ENCODE assay signal across 1 cellular context in genomic region chrX:136047001-136047642, GRCh38.
TF ChIP-seq lines count a peak whose summit lies in the region.

No MANE protein-coding gene starts in this region.

TF ChIP-seq in HEK293, 187 proteins besides CTCF, POLR2A, EP300 and RAD21 (continued from another document):
- TF ChIP-seq ZSCAN30 (tag by site-specific recombination; IDR thresholded peaks at IDR 0.05) (peak; percentile 25; the same call in 1 of the 2 replicates), ZNF202 (tag by site-specific recombination; IDR thresholded peaks at IDR 0.05; ENCODE audit: borderline replicate concordance) (no peak), ZNF10 (tag by site-specific recombination; IDR thresholded peaks at IDR 0.05) (peak; percentile 65), ZNF561 (tag by site-specific recombination; IDR thresholded peaks at IDR 0.05; ENCODE audit: borderline replicate concordance) (peak; percentile 17; the same call in 1 of the 2 replicates), IKZF3 (tag by site-specific recombination; IDR thresholded peaks at IDR 0.05) (peak; percentile 27; the same call in 1 of the 2 replicates), ZFP41 (tag by site-specific recombination; IDR thresholded peaks at IDR 0.05; ENCODE audit: borderline replicate concordance) (no peak)
